ENCODE assay signal across 25 cellular contexts in the genomic region with DNA sequence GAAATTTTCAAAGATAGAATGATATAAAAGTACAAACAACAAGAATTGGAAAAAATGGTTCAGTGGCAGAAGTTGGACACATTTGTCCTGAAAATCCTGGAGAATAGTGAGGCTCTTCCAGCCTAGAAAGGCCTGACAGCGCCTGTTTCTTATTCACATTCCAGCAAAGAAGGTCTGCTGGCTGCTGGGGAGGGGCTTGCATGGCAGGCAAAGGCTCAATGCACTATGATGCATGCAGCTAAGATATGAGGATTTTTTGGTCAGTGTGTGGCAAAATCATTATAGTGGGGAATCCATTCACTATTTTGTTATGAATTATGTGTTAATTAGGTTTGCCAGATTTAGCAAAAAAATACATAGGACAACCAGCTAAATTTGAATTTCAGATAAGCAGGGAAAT.
DNase-seq lines count a peak whose midpoint lies in the region; ATAC-seq and TF ChIP-seq lines count a peak whose summit lies in the region.
"Had no signal": no experiment of that assay in that cellular context is flagged by ENCODE, and none has a peak within 500 bp of the region (broad histone marks: within the 10 kb centered on the region; RNA-seq: fewer than 3 reads in every experiment).

No MANE protein-coding gene starts in this region.

- no peaks in the 10 kb centered on the region for H3K36me3 Mint-ChIP-seq in activated CD4-positive, alpha-beta memory T cell treated with anti-CD3 and anti-CD28 coated beads for 36 hours
- H3K36me3 Mint-ChIP-seq: CD14-positive monocyte; CD8-positive, alpha-beta memory T cell had no signal

- H3K27ac ChIP-seq in SK-N-SH (ENCODE audit: low read depth in 2 of 2, low read length in 1 of 2) (no peak overlapping the region), hepatocyte (peak overlapping the region; percentile 5), smooth muscle cell (ENCODE audit: low read depth) (peak overlapping the region; percentile 76), right atrium auricular region (no peak overlapping the region)
- H3K27ac ChIP-seq: 22Rv1; A549; BLaER1 treated with 17β-estradiol and CSF1 and Interleukin-3, amounts not matched to agents 10 nM and 100 nM; GM23248 had no signal

- no peak for TF ChIP-seq EP300 in SK-N-SH (IDR thresholded peaks at IDR 0.05; ENCODE audit: borderline replicate concordance in 1 of 2, low read depth in 1 of 2, low read length in 1 of 2)

- H4K20me1 ChIP-seq in SK-N-SH (ENCODE audit: insufficient read depth) (no peaks in the 10 kb centered on the region), hepatocyte (ENCODE audit: insufficient read depth, poor library complexity, severe bottlenecking) (no peaks in the 10 kb centered on the region), smooth muscle cell (ENCODE audit: low read depth) (no peaks in the 10 kb centered on the region)
- H4K20me1 ChIP-seq: BLaER1 treated with 17β-estradiol and CSF1 and Interleukin-3, amounts not matched to agents 10 nM and 100 nM had no signal

- H3K4me3 ChIP-seq in SK-N-SH (ENCODE audit: low read depth in 2 of 2, low read length in 1 of 2) = no peak overlapping the region
- H3K4me3 ChIP-seq in hepatocyte = no peak overlapping the region
- H3K4me3 ChIP-seq in smooth muscle cell = no peak overlapping the region
- no peak overlapping the region for H3K4me3 ChIP-seq in right atrium auricular region
- H3K4me3 ChIP-seq: A549; BLaER1 treated with 17β-estradiol and CSF1 and Interleukin-3, amounts not matched to agents 10 nM and 100 nM; GM12878; GM23248; HAP-1 had no signal

- no peaks in the 10 kb centered on the region for H3K4me1 Mint-ChIP-seq in activated CD4-positive, alpha-beta memory T cell treated with anti-CD3 and anti-CD28 coated beads for 36 hours (ENCODE audit: low read depth)
- H3K4me1 Mint-ChIP-seq: CD14-positive monocyte; CD8-positive, alpha-beta memory T cell had no signal

- ATAC-seq in SK-N-SH treated with all-trans-retinoic acid at 6 μM for 48 hours = no peak
- ATAC-seq: A549, GM12878 had no signal

- POLR2A ChIA-PET in SK-N-SH (lab: Yijun Ruan, JAX) = no interaction called here
- POLR2A ChIA-PET in activated CD4-positive, alpha-beta memory T cell treated with anti-CD3 and anti-CD28 coated beads for 36 hours (lab: Charles Lee) = no interaction called here

- intact Hi-C loops in activated CD4-positive, alpha-beta memory T cell treated with anti-CD3 and anti-CD28 coated beads for 36 hours (cut with micrococcal nuclease) = no loop called here

- H3K27me3 ChIP-seq in SK-N-SH (ENCODE audit: insufficient read depth) (no peaks in the 10 kb centered on the region), hepatocyte (no peaks in the 10 kb centered on the region), smooth muscle cell (ENCODE audit: low read depth) (no peaks in the 10 kb centered on the region), right atrium auricular region (no peaks in the 10 kb centered on the region)
- H3K27me3 ChIP-seq: BE2C; BLaER1 treated with 17β-estradiol and CSF1 and Interleukin-3, amounts not matched to agents 10 nM and 100 nM had no signal

- H3K9me3 ChIP-seq in SK-N-SH (no peaks in the 10 kb centered on the region), hepatocyte (ENCODE audit: low read depth) (no peaks in the 10 kb centered on the region), smooth muscle cell (replicated peaks; ENCODE audit: low read depth) (no peaks in the 10 kb centered on the region), right atrium auricular region (peaks cover 0 to 5% of the 10 kb centered on the region in 2 donors)
- H3K9me3 ChIP-seq: A549, BE2C, HAP-1 had no signal

- H3K4me2 ChIP-seq in SK-N-SH (no peak overlapping the region), hepatocyte (no peak overlapping the region), smooth muscle cell (peak overlapping the region; percentile 2)
- H3K4me2 ChIP-seq: A549; BLaER1 treated with 17β-estradiol and CSF1 and Interleukin-3, amounts not matched to agents 10 nM and 100 nM had no signal

- H3K9ac ChIP-seq in SK-N-SH = no peak overlapping the region
- no peak overlapping the region for H3K9ac ChIP-seq in smooth muscle cell (ENCODE audit: low read depth)
- H3K9ac ChIP-seq: BLaER1 treated with 17β-estradiol and CSF1 and Interleukin-3, amounts not matched to agents 10 nM and 100 nM; GM23248 had no signal

- H3K9me2 ChIP-seq in SK-N-SH (no peaks in the 10 kb centered on the region), hepatocyte (replicated peaks; ENCODE audit: insufficient read depth) (no peaks in the 10 kb centered on the region)

- peaks cover 2% of the 10 kb centered on the region for H3K27me3 Mint-ChIP-seq in activated CD4-positive, alpha-beta memory T cell treated with anti-CD3 and anti-CD28 coated beads for 36 hours
- H3K27me3 Mint-ChIP-seq: CD4-positive, alpha-beta T cell had no signal

- CTCF ChIA-PET in SK-N-SH (lab: Yijun Ruan, JAX) = interaction anchor here (1.7 kb wide), 1 partner anchor 26 kb away, joined by 5 read pairs; no protein-coding TSS in a partner anchor
- CTCF ChIA-PET in activated CD4-positive, alpha-beta memory T cell treated with anti-CD3 and anti-CD28 coated beads for 36 hours (lab: Charles Lee) = no interaction called here

- no peaks in the 10 kb centered on the region for H3K9me3 Mint-ChIP-seq in activated CD4-positive, alpha-beta memory T cell treated with anti-CD3 and anti-CD28 coated beads for 36 hours
- H3K9me3 Mint-ChIP-seq: CD4-positive, alpha-beta T cell; HFFc6 had no signal

- TF ChIP-seq RAD21 in SK-N-SH (IDR thresholded peaks at IDR 0.05; ENCODE audit: low read length) = no peak

- no peak overlapping the region for H3K4me3 Mint-ChIP-seq in activated CD4-positive, alpha-beta memory T cell treated with anti-CD3 and anti-CD28 coated beads for 36 hours
- H3K4me3 Mint-ChIP-seq: CD14-positive monocyte; CD4-positive, alpha-beta T cell; CD8-positive, alpha-beta memory T cell; HFFc6 had no signal

- no peak overlapping the region for H3K27ac Mint-ChIP-seq in activated CD4-positive, alpha-beta memory T cell treated with anti-CD3 and anti-CD28 coated beads for 36 hours
- H3K27ac Mint-ChIP-seq: CD14-positive monocyte; CD4-positive, alpha-beta T cell; CD8-positive, alpha-beta memory T cell; HFFc6 had no signal

- no peak overlapping the region for H2AFZ ChIP-seq in SK-N-SH (ENCODE audit: low read depth)
- no peak overlapping the region for H2AFZ ChIP-seq in hepatocyte
- no peak overlapping the region for H2AFZ ChIP-seq in smooth muscle cell (ENCODE audit: low read depth)
- H2AFZ ChIP-seq: GM23248 had no signal

- no peaks in the 10 kb centered on the region; a peak in 1 of 4 replicates for H3K4me1 ChIP-seq in SK-N-SH (ENCODE audit: control insufficient read depth in 1 of 2, insufficient read depth in 2 of 2, low read depth in 1 of 2, low read length in 1 of 2)
- no peaks in the 10 kb centered on the region for H3K4me1 ChIP-seq in hepatocyte (ENCODE audit: insufficient read depth)
- H3K4me1 ChIP-seq in smooth muscle cell (ENCODE audit: low read depth) = peaks cover 5% of the 10 kb centered on the region
- H3K4me1 ChIP-seq in right atrium auricular region = no peaks in the 10 kb centered on the region
- H3K4me1 ChIP-seq: A549; BE2C; BLaER1 treated with 17β-estradiol and CSF1 and Interleukin-3, amounts not matched to agents 10 nM and 100 nM; HAP-1 had no signal

- 44% methylated on average over 1 of the region's 1 CpG for WGBS in SK-N-SH (ENCODE audit: low lambda C conversion rate)
- 79% methylated on average over 1 of the region's 1 CpG for WGBS in hepatocyte (ENCODE audit: low lambda C conversion rate, missing lambda C conversion rate)
- whole genome bisulfite sequencing in smooth muscle cell (ENCODE audit: low lambda C conversion rate) = 39% methylated on average over 1 of the region's 1 CpG

- H3F3A ChIP-seq in SK-N-SH (replicated peaks; ENCODE audit: insufficient read depth) (no peaks in the 10 kb centered on the region), smooth muscle cell (ENCODE audit: low read depth) (no peaks in the 10 kb centered on the region)

- DNase-seq in SK-N-SH (no peak), hepatocyte (ENCODE audit: low spot score) (peak; percentile 13), islet precursor cell (peak; percentile 63), smooth muscle cell (lab: John Stamatoyannopoulos, UW; ENCODE audit: unreplicated experiment) (no peak), right atrium auricular region (ENCODE audit: low spot score) (no peak), A172 (ENCODE audit: low spot score) (no peak)
- DNase-seq in activated CD4-positive, alpha-beta memory T cell treated with anti-CD3 and anti-CD28 coated beads for 36 hours = no peak
- DNase-seq: ACHN; AML-193; BE2C; CD4-positive, alpha-beta T cell; CD8-positive, alpha-beta memory T cell; DMS 273 treated with DMSO at 0.1 percent for 48 hours; DMS79; EL; GDM1; HFFc6 had no signal

- H3K79me2 ChIP-seq in SK-N-SH (ENCODE audit: insufficient read depth) = no peaks in the 10 kb centered on the region
- H3K79me2 ChIP-seq in hepatocyte = no peaks in the 10 kb centered on the region
- no peaks in the 10 kb centered on the region for H3K79me2 ChIP-seq in smooth muscle cell (ENCODE audit: low read depth)

- TF ChIP-seq CTCF in SK-N-SH (IDR thresholded peaks at IDR 0.05) = no peak
- no peak for TF ChIP-seq CTCF in hepatocyte (IDR thresholded peaks at IDR 0.05; ENCODE audit: poor library complexity)
- TF ChIP-seq CTCF in smooth muscle cell (IDR thresholded peaks at IDR 0.05; ENCODE audit: borderline replicate concordance, insufficient read depth, poor library complexity, severe bottlenecking) = no peak
- TF ChIP-seq CTCF in right atrium auricular region (IDR thresholded peaks at IDR 0.05) = no peak

- H3K36me3 ChIP-seq in SK-N-SH (replicated peaks in 1 of 2; ENCODE audit: control insufficient read depth in 1 of 2, insufficient read depth in 2 of 2, low read length in 1 of 2) (no peaks in the 10 kb centered on the region), hepatocyte (replicated peaks; ENCODE audit: insufficient read depth, low read depth) (no peaks in the 10 kb centered on the region), smooth muscle cell (ENCODE audit: low read depth) (no peaks in the 10 kb centered on the region), right atrium auricular region (no peaks in the 10 kb centered on the region)
- H3K36me3 ChIP-seq: BE2C; BLaER1 treated with 17β-estradiol and CSF1 and Interleukin-3, amounts not matched to agents 10 nM and 100 nM; HAP-1 had no signal

TF ChIP-seq in SK-N-SH treated with all-trans-retinoic acid at 6 μM for 48 hours, 23 proteins besides CTCF, POLR2A, EP300 and RAD21:
- peak; percentile 87 for TF ChIP-seq ZNF70 (CRISPR knock-in tag; IDR thresholded peaks at IDR 0.05)
- no peak for TF ChIP-seq CSDC2 (CRISPR knock-in tag; IDR thresholded peaks at IDR 0.05)

TF ChIP-seq in SK-N-SH, 30 proteins besides CTCF, POLR2A, EP300 and RAD21:
- no peak for TF ChIP-seq FOXJ3 (CRISPR knock-in tag; IDR thresholded peaks at IDR 0.05)
- TF ChIP-seq, protein P1, sequence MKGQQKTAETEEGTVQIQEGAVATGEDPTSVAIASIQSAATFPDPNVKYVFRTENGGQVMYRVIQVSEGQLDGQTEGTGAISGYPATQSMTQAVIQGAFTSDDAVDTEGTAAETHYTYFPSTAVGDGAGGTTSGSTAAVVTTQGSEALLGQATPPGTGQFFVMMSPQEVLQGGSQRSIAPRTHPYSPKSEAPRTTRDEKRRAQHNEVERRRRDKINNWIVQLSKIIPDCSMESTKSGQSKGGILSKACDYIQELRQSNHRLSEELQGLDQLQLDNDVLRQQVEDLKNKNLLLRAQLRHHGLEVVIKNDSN (IDR thresholded peaks at IDR 0.05; ENCODE audit: borderline replicate concordance, low read depth) = no peak

Comparison
In these comparisons a context has a peak if more than half of its experiments do, and no peak if none do; other contexts are left out.
1. DNase-seq: peak in hepatocyte (single experiment) and islet precursor cell (single experiment); none in SK-N-SH (single experiment), smooth muscle cell (single experiment), activated CD4-positive, alpha-beta memory T cell treated with anti-CD3 and anti-CD28 coated beads for 36 hours (single experiment), right atrium auricular region (single experiment) and A172 (single experiment).
2. H3K27ac ChIP-seq: peak in hepatocyte (single experiment) and smooth muscle cell (single experiment); none in SK-N-SH (0 of 2) and right atrium auricular region (0 of 2).